In genomic region chr1:23868848-23869450, GRCh38 we compare ENCODE assay signal across 9 cellular contexts. TPM values are rescaled to one million over a fixed set of nuclear protein-coding genes. Genes with fewer than 3 reads are reported as not detected.
DNase-seq lines count a peak whose midpoint lies in the region; ATAC-seq and TF ChIP-seq lines count a peak whose summit lies in the region.
"Had no signal": no experiment of that assay in that cellular context is flagged by ENCODE, and none has a peak within 500 bp of the region (broad histone marks: within the 10 kb centered on the region; RNA-seq: fewer than 3 reads in every experiment).

No MANE protein-coding gene starts in this region.

- peak overlapping the region; percentile 45 to 96 (median 96) for H3K27ac Mint-ChIP-seq in CD4-positive, CD25-positive, alpha-beta regulatory T cell
- H3K27ac Mint-ChIP-seq in memory B cell: peak overlapping the region; percentile 58

- DNase-seq in CD4-positive, CD25-positive, alpha-beta regulatory T cell: no peak
- DNase-seq in astrocyte of the cerebellum (ENCODE audit: low read depth): no peak
- DNase-seq in memory B cell (ENCODE audit: low spot score in 2 of 2): no peak
- DNase-seq in aorta: peak in 1 of 2 donors; percentile 55
- no peak for DNase-seq in stimulated activated CD4-positive, alpha-beta T cell treated with anti-CD3 and anti-CD28 coated beads, Interleukin-1b, Interleukin-23, amount 100 ng/mL, for 48 hours

- ATAC-seq in CD4-positive, CD25-positive, alpha-beta regulatory T cell (ENCODE audit: low read depth in 2 of 2): no peak
- ATAC-seq in HG03066 (IDR thresholded peaks at IDR 0.05; ENCODE audit: low read depth, unreplicated experiment) (peak; percentile 19), memory B cell (ENCODE audit: low read depth) (no peak), aorta (ENCODE audit: low FRiP score) (peak; percentile 81), HG03045 (IDR thresholded peaks at IDR 0.05; ENCODE audit: unreplicated experiment) (no peak), GM19328 (IDR thresholded peaks at IDR 0.05; ENCODE audit: unreplicated experiment) (no peak)

- H3K36me3 Mint-ChIP-seq in CD4-positive, CD25-positive, alpha-beta regulatory T cell: no peaks in the 10 kb centered on the region
- H3K36me3 Mint-ChIP-seq in memory B cell: peaks cover 8% of the 10 kb centered on the region

- peak overlapping the region; percentile 65 for H3K4me3 ChIP-seq in CD4-positive, CD25-positive, alpha-beta regulatory T cell (ENCODE audit: low read depth, low read length)
- H3K4me3 ChIP-seq in astrocyte of the cerebellum (ENCODE audit: low read depth, low read length): peak overlapping the region; percentile 63
- peak overlapping the region; percentile 24 to 30 for H3K4me3 ChIP-seq in aorta (ENCODE audit: low read length in 2 of 2)

- H3K27me3 ChIP-seq in CD4-positive, CD25-positive, alpha-beta regulatory T cell (ENCODE audit: control insufficient read depth, insufficient read depth, low read length): no peaks in the 10 kb centered on the region
- H3K27me3 ChIP-seq in aorta (ENCODE audit: control insufficient read depth in 1 of 2, insufficient read depth in 2 of 2, low read length in 1 of 2): no peaks in the 10 kb centered on the region

- peak overlapping the region; percentile 47 for H3K27ac ChIP-seq in CD4-positive, CD25-positive, alpha-beta regulatory T cell (ENCODE audit: insufficient read depth, low read length, poor library complexity, severe bottlenecking)
- peak overlapping the region in 1 of 2 donors; percentile 68 for H3K27ac ChIP-seq in aorta (ENCODE audit: low read depth in 1 of 2, low read length in 2 of 2)

- intact Hi-C loops in aorta (cut with DNase I): loop anchor here (5.0 to 10.0 kb wide), 3 partner anchors 67 to 153 kb away; partner anchors contain the start of genes GALE (in 1 of the 2) and PITHD1 (in 1 of the 2)

- peaks cover 16% of the 10 kb centered on the region for H3K4me1 ChIP-seq in CD4-positive, CD25-positive, alpha-beta regulatory T cell (ENCODE audit: control insufficient read depth, insufficient read depth, low read length, poor library complexity, severe bottlenecking)
- H3K4me1 ChIP-seq in aorta (ENCODE audit: control insufficient read depth in 1 of 2, insufficient read depth in 2 of 2, low read length in 2 of 2): peaks cover 0 to 4% of the 10 kb centered on the region in 2 donors

- 23 to 28% methylated on average over 14 of the region's 14 CpGs for WGBS in aorta, 2 donors

- peaks cover 5% of the 10 kb centered on the region for H3K27me3 Mint-ChIP-seq in CD4-positive, CD25-positive, alpha-beta regulatory T cell
- H3K27me3 Mint-ChIP-seq in memory B cell: no peaks in the 10 kb centered on the region

- peaks cover 9% of the 10 kb centered on the region for H3K36me3 ChIP-seq in CD4-positive, CD25-positive, alpha-beta regulatory T cell (ENCODE audit: control insufficient read depth, insufficient read depth, low read length)
- H3K36me3 ChIP-seq in aorta (ENCODE audit: control insufficient read depth in 1 of 2, insufficient read depth in 2 of 2, low read length in 1 of 2): peaks cover 0 to 4% of the 10 kb centered on the region in 2 donors

- no peaks in the 10 kb centered on the region for H3K9me3 ChIP-seq in CD4-positive, CD25-positive, alpha-beta regulatory T cell (ENCODE audit: control insufficient read depth in 2 of 2, low read length in 2 of 2)
- no peaks in the 10 kb centered on the region for H3K9me3 ChIP-seq in aorta (ENCODE audit: control insufficient read depth, low read length)

- H3K4me1 Mint-ChIP-seq in CD4-positive, CD25-positive, alpha-beta regulatory T cell: peaks cover 4 to 34% (median 22%) of the 10 kb centered on the region in 4 donors
- peaks cover 22% of the 10 kb centered on the region for H3K4me1 Mint-ChIP-seq in memory B cell

- in situ Hi-C loops in astrocyte of the cerebellum (cut with HindIII; ENCODE audit: low sequenced_read_pairs): no loop called here

- no peaks in the 10 kb centered on the region for H3K9me3 Mint-ChIP-seq in CD4-positive, CD25-positive, alpha-beta regulatory T cell
- H3K9me3 Mint-ChIP-seq in memory B cell: no peaks in the 10 kb centered on the region

- TF ChIP-seq CTCF in astrocyte of the cerebellum (IDR thresholded peaks at IDR 0.05; ENCODE audit: low read depth, low read length, missing control alignments): no peak

- H3K4me3 Mint-ChIP-seq in CD4-positive, CD25-positive, alpha-beta regulatory T cell: peak overlapping the region; percentile 72 to 91 (median 88)
- peak overlapping the region; percentile 83 for H3K4me3 Mint-ChIP-seq in memory B cell

RNA-seq across cellular contexts. Expression of gene FUCA1, which starts 0.9 kb away (rescaled TPM):
- 5.3 TPM for total RNA-seq in CD4-positive, CD25-positive, alpha-beta regulatory T cell
- polyA plus RNA-seq in CD4-positive, CD25-positive, alpha-beta regulatory T cell: 10 to 100 TPM; 10.3 to 22.6 (median 17.0) TPM
- 10 to 100 TPM; 26.0 to 35.4 TPM for total RNA-seq in aorta
- 10 to 100 TPM; 31.2 to 36.6 TPM for polyA plus RNA-seq in aorta

RNA-seq across cellular contexts. Expression of gene HMGCL, which starts 43.7 kb away (rescaled TPM):
- 15.7 TPM for total RNA-seq in CD4-positive, CD25-positive, alpha-beta regulatory T cell
- 10 to 100 TPM; 36.3 to 40.5 (median 37.4) TPM for polyA plus RNA-seq in CD4-positive, CD25-positive, alpha-beta regulatory T cell
- 10 to 100 TPM; 22.4 to 36.8 TPM for total RNA-seq in aorta
- polyA plus RNA-seq in aorta: 10 to 100 TPM; 30.9 to 35.2 TPM

RNA-seq across cellular contexts. Expression of gene CNR2, which starts 44.2 kb away (rescaled TPM):
- 0.15 TPM for total RNA-seq in CD4-positive, CD25-positive, alpha-beta regulatory T cell
- polyA plus RNA-seq in CD4-positive, CD25-positive, alpha-beta regulatory T cell: under 1 TPM in 2 of 4 donors, not detected in 2; 0.03 to 0.05 TPM
- total RNA-seq in aorta: under 1 TPM; 0.06 to 0.15 TPM
- polyA plus RNA-seq in aorta: under 1 TPM; 0.08 to 0.13 TPM
- total RNA-seq: left cardiac atrium had no signal

Comparison
In these comparisons a context has a peak if more than half of its experiments do, and no peak if none do; other contexts are left out.
1. ATAC-seq: peak in HG03066 (single experiment) and aorta (single experiment); none in CD4-positive, CD25-positive, alpha-beta regulatory T cell (0 of 2), memory B cell (single experiment), HG03045 (single experiment) and GM19328 (single experiment).
2. Peak in every context shown above with its lines, with median percentiles within 50 percentile points of each other: H3K4me3 ChIP-seq.